Comparison of ENCODE assay signal across 1 cellular context in genomic region chr20:57810511-57811372, GRCh38.
TF ChIP-seq lines count a peak whose summit lies in the region.

No MANE protein-coding gene starts in this region.

TF ChIP-seq in GM23338, 12 proteins besides CTCF, POLR2A, EP300 and RAD21 (continued from another document):
- TF ChIP-seq, protein P1, sequence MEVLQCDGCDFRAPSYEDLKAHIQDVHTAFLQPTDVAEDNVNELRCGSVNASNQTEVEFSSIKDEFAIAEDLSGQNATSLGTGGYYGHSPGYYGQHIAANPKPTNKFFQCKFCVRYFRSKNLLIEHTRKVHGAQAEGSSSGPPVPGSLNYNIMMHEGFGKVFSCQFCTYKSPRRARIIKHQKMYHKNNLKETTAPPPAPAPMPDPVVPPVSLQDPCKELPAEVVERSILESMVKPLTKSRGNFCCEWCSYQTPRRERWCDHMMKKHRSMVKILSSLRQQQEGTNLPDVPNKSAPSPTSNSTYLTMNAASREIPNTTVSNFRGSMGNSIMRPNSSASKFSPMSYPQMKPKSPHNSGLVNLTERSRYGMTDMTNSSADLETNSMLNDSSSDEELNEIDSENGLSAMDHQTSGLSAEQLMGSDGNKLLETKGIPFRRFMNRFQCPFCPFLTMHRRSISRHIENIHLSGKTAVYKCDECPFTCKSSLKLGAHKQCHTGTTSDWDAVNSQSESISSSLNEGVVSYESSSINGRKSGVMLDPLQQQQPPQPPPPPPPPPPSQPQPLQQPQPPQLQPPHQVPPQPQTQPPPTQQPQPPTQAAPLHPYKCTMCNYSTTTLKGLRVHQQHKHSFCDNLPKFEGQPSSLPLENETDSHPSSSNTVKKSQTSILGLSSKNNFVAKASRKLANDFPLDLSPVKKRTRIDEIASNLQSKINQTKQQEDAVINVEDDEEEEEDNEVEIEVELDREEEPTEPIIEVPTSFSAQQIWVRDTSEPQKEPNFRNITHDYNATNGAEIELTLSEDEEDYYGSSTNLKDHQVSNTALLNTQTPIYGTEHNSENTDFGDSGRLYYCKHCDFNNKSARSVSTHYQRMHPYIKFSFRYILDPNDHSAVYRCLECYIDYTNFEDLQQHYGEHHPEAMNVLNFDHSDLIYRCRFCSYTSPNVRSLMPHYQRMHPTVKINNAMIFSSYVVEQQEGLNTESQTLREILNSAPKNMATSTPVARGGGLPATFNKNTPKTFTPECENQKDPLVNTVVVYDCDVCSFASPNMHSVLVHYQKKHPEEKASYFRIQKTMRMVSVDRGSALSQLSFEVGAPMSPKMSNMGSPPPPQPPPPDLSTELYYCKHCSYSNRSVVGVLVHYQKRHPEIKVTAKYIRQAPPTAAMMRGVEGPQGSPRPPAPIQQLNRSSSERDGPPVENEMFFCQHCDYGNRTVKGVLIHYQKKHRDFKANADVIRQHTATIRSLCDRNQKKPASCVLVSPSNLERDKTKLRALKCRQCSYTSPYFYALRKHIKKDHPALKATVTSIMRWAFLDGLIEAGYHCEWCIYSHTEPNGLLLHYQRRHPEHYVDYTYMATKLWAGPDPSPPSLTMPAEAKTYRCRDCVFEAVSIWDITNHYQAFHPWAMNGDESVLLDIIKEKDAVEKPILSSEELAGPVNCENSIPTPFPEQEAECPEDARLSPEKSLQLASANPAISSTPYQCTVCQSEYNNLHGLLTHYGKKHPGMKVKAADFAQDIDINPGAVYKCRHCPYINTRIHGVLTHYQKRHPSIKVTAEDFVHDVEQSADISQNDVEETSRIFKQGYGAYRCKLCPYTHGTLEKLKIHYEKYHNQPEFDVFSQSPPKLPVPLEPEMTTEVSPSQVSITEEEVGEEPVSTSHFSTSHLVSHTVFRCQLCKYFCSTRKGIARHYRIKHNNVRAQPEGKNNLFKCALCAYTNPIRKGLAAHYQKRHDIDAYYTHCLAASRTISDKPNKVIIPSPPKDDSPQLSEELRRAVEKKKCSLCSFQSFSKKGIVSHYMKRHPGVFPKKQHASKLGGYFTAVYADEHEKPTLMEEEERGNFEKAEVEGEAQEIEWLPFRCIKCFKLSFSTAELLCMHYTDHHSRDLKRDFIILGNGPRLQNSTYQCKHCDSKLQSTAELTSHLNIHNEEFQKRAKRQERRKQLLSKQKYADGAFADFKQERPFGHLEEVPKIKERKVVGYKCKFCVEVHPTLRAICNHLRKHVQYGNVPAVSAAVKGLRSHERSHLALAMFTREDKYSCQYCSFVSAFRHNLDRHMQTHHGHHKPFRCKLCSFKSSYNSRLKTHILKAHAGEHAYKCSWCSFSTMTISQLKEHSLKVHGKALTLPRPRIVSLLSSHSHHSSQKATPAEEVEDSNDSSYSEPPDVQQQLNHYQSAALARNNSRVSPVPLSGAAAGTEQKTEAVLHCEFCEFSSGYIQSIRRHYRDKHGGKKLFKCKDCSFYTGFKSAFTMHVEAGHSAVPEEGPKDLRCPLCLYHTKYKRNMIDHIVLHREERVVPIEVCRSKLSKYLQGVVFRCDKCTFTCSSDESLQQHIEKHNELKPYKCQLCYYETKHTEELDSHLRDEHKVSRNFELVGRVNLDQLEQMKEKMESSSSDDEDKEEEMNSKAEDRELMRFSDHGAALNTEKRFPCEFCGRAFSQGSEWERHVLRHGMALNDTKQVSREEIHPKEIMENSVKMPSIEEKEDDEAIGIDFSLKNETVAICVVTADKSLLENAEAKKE (CRISPR knock-in tag; IDR thresholded peaks at IDR 0.05): no peak
- TF ChIP-seq EZH2 (IDR thresholded peaks at IDR 0.05; ENCODE audit: low read depth, unreplicated experiment) (no peak), POLR2AphosphoS5 (IDR thresholded peaks at IDR 0.05; ENCODE audit: low read depth) (no peak), JUNB (IDR thresholded peaks at IDR 0.05; ENCODE audit: unreplicated experiment) (no peak)
